In the genomic region with DNA sequence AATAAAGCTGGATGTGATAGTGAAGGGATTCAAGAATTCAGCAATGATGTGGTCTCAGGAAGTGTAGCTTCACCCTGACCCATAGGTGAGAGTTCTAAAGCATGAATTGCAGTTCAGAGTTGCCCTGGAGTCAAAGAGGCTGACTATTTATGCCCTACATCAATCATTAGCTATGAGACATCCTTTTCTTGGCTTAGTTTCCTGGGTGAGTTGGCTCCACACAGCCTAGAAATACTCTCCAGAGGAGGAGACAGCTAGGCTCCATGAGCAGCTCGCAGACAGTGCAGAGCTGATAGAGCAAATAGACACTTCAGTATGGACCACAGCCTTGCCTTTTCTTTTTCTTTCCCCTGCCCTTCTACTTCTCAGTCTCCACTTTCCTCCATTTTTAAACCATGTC, we compare ENCODE assay signal across 21 cellular contexts.
DNase-seq lines count a peak whose midpoint lies in the region; ATAC-seq, FAIRE-seq and TF ChIP-seq lines count a peak whose summit lies in the region.
"Had no signal": no experiment of that assay in that cellular context is flagged by ENCODE, and none has a peak within 500 bp of the region (broad histone marks: within the 10 kb centered on the region; RNA-seq: fewer than 3 reads in every experiment).

No MANE protein-coding gene starts in this region.

- no peaks in the 10 kb centered on the region for H3K4me1 Mint-ChIP-seq in MCF 10A (ENCODE audit: insufficient read depth, unreplicated experiment)

- POLR2A ChIA-PET in MCF 10A (lab: Yijun Ruan, JAX) (no interaction called here), H1 (lab: Charles Lee; ENCODE audit: partially characterized antibody) (no interaction called here)

- H3K18ac ChIP-seq in H1 (ENCODE audit: extremely low read depth, low read length) = no peak overlapping the region

- TF ChIP-seq RAD21 in H1 (IDR thresholded peaks at IDR 0.05 in 1 of 2, conservative IDR thresholded peaks at IDR 0.05 in 1 of 2; ENCODE audit: low read depth in 2 of 2, low read length in 2 of 2) = no peak

- H3K27ac ChIP-seq in breast epithelium (no peak overlapping the region), H1 (ENCODE audit: low read depth, low read length) (no peak overlapping the region), adrenal gland (no peak overlapping the region)
- H3K27ac ChIP-seq: 22Rv1, PC-9 had no signal

- no peaks in the 10 kb centered on the region for H3K27me3 Mint-ChIP-seq in MCF 10A (ENCODE audit: insufficient read depth, unreplicated experiment)

- peak overlapping the region; percentile 36; the same call in 1 of the 2 replicates for H2AFZ ChIP-seq in H1 (ENCODE audit: low read length)
- H2AFZ ChIP-seq: PC-9 had no signal

- BruUV-seq in MCF 10A (replicated peaks; lab: Mats Ljungman, UMichigan) = no TSS peak

- no peak overlapping the region for H2BK15ac ChIP-seq in H1 (ENCODE audit: low read length)

- H2BK20ac ChIP-seq in H1 (ENCODE audit: low read length) = no peak overlapping the region

- no peak for ATAC-seq in sciatic nerve
- ATAC-seq: HepG2, SK-N-SH treated with all-trans-retinoic acid at 6 μM for 48 hours had no signal

- H2BK12ac ChIP-seq in H1 (ENCODE audit: low read depth, low read length) = no peak overlapping the region

- TF ChIP-seq POLR2A in breast epithelium (IDR thresholded peaks at IDR 0.05) (no peak), H1 (IDR thresholded peaks at IDR 0.05; ENCODE audit: control extremely low read depth in 1 of 2, low read depth in 2 of 2, low read length in 2 of 2) (no peak), adrenal gland (IDR thresholded peaks at IDR 0.05) (no peak)

- no peak overlapping the region for H3K14ac ChIP-seq in H1 (ENCODE audit: insufficient read length)

- H3K79me1 ChIP-seq in H1 (ENCODE audit: low read depth, low read length) = no peaks in the 10 kb centered on the region

- no peak overlapping the region for H4K5ac ChIP-seq in H1 (ENCODE audit: insufficient read length, low read depth, low read length)

- no peak for FAIRE-seq in H1 (lab: Jason Lieb, UNC)
- FAIRE-seq: GM19239, HepG2 had no signal

- no peak overlapping the region for H3K56ac ChIP-seq in H1 (replicated peaks; ENCODE audit: insufficient read length, low read depth, low read length)

- no peaks in the 10 kb centered on the region for H4K20me1 ChIP-seq in H1 (replicated peaks in 1 of 2; ENCODE audit: control insufficient read depth in 1 of 2, insufficient read depth in 2 of 2, low read length in 2 of 2)

- H3K79me2 ChIP-seq in H1 (ENCODE audit: control insufficient read depth in 1 of 2, insufficient read depth in 2 of 2, low read length in 2 of 2) = no peaks in the 10 kb centered on the region

- H3K23ac ChIP-seq in H1 (ENCODE audit: insufficient read length) = no peak overlapping the region

- TF ChIP-seq CTCF in MCF 10A (IDR thresholded peaks at IDR 0.05; ENCODE audit: unreplicated experiment) = no peak
- no peak for TF ChIP-seq CTCF in breast epithelium (IDR thresholded peaks at IDR 0.05)
- TF ChIP-seq CTCF in H1 (IDR thresholded peaks at IDR 0.05; ENCODE audit: control extremely low read depth in 1 of 3, insufficient read depth in 1 of 3, low read depth in 1 of 3, low read length in 3 of 3) = no peak
- TF ChIP-seq CTCF in adrenal gland (IDR thresholded peaks at IDR 0.05) = no peak

- WGBS in H1 (ENCODE audit: extremely low coverage in 1 of 2, insufficient coverage in 1 of 2, insufficient read length in 1 of 2, insufficient replicate concordance in 2 of 2, low coverage in 1 of 2, low lambda C conversion rate in 2 of 2, missing lambda C conversion rate in 1 of 2), 2 experiments = 87% methylated on average over 1 of the region's 1 CpG; no CpG with 5 or more reads in 1 of the 2 experiments
- 58 to 86% (median 80%) methylated on average over 1 of the region's 1 CpG for WGBS in adrenal gland, 4 donors

- H3K9ac ChIP-seq in H1 (replicated peaks in 1 of 4; ENCODE audit: extremely low read depth in 1 of 4, low read depth in 3 of 4, low read length in 3 of 4) = no peak overlapping the region

- H3K23me2 ChIP-seq in H1 (ENCODE audit: low read depth, low read length) = no peaks in the 10 kb centered on the region

- H3K4me2 ChIP-seq in H1 (ENCODE audit: insufficient read depth in 1 of 2, low read depth in 2 of 2, low read length in 2 of 2) = no peak overlapping the region
- H3K4me2 ChIP-seq: PC-9 had no signal

- H3K4me1 ChIP-seq in breast epithelium = no peaks in the 10 kb centered on the region
- no peaks in the 10 kb centered on the region for H3K4me1 ChIP-seq in H1 (replicated peaks in 1 of 4; ENCODE audit: control insufficient read depth in 3 of 4, insufficient read depth in 4 of 4, low read length in 3 of 4)
- no peaks in the 10 kb centered on the region for H3K4me1 ChIP-seq in adrenal gland (replicated peaks in 1 of 2)

- no peak overlapping the region for H3K27ac Mint-ChIP-seq in MCF 10A (ENCODE audit: low read depth, unreplicated experiment)

- H3K9me3 ChIP-seq in breast epithelium = no peaks in the 10 kb centered on the region
- no peaks in the 10 kb centered on the region for H3K9me3 ChIP-seq in H1 (ENCODE audit: insufficient read depth in 2 of 2, low read depth in 1 of 2, low read length in 1 of 2)
- no peaks in the 10 kb centered on the region for H3K9me3 ChIP-seq in adrenal gland (replicated peaks in 1 of 3)
- H3K9me3 ChIP-seq: BE2C had no signal

- H3K4me3 ChIP-seq in breast epithelium (no peak overlapping the region), H1 (ENCODE audit: extremely low read depth in 1 of 4, insufficient read depth in 2 of 4, low read depth in 3 of 4, low read length in 4 of 4) (no peak overlapping the region), adrenal gland (no peak overlapping the region)
- H3K4me3 ChIP-seq: PC-9 had no signal

- H2BK120ac ChIP-seq in H1 (replicated peaks; ENCODE audit: low read depth, low read length) = no peak overlapping the region

- no peaks in the 10 kb centered on the region for H3K36me3 Mint-ChIP-seq in MCF 10A (ENCODE audit: insufficient read depth, unreplicated experiment)

- no peaks in the 10 kb centered on the region for H3K27me3 ChIP-seq in breast epithelium
- no peaks in the 10 kb centered on the region for H3K27me3 ChIP-seq in H1 (replicated peaks in 1 of 4; ENCODE audit: control insufficient read depth in 3 of 4, extremely low read depth in 1 of 4, insufficient read depth in 3 of 4, low read length in 3 of 4)
- H3K27me3 ChIP-seq in adrenal gland = no peaks in the 10 kb centered on the region
- H3K27me3 ChIP-seq: BE2C had no signal

- H3K4me3 Mint-ChIP-seq in MCF 10A (ENCODE audit: unreplicated experiment) = no peak overlapping the region

- H3K4ac ChIP-seq in H1 (replicated peaks; ENCODE audit: insufficient read length, low read depth, low read length) = no peak overlapping the region

- CTCF ChIA-PET in MCF 10A (lab: Yijun Ruan, JAX) (interaction anchor here (0.7 to 1.0 kb wide), 2 partner anchors 15 to 18 kb away, joined by 3 read pairs; no protein-coding TSS in a partner anchor), H1 (lab: Charles Lee; ENCODE audit: partially characterized antibody) (interaction anchor here (0.6 to 1.4 kb wide), 3 partner anchors 16 to 65 kb away, joined by 3 read pairs; no protein-coding TSS in a partner anchor)

- H3K9me3 Mint-ChIP-seq in MCF 10A (ENCODE audit: unreplicated experiment) = no peaks in the 10 kb centered on the region

- TF ChIP-seq EP300 in H1 (IDR thresholded peaks at IDR 0.05; ENCODE audit: borderline replicate concordance in 1 of 2, low read depth in 2 of 2, low read length in 2 of 2) = no peak

- no peaks in the 10 kb centered on the region for H3K36me3 ChIP-seq in breast epithelium
- H3K36me3 ChIP-seq in H1 (ENCODE audit: control insufficient read depth in 2 of 4, insufficient read depth in 4 of 4, low read length in 3 of 4) = no peaks in the 10 kb centered on the region
- H3K36me3 ChIP-seq in adrenal gland (replicated peaks in 1 of 2) = no peaks in the 10 kb centered on the region
- H3K36me3 ChIP-seq: BE2C had no signal

- H2AK5ac ChIP-seq in H1 (ENCODE audit: low read depth, low read length) = no peak overlapping the region

- peak; percentile 20 for DNase-seq in MCF 10A (ENCODE audit: unreplicated experiment)
- DNase-seq in breast epithelium (ENCODE audit: low spot score in 2 of 2) = no peak
- DNase-seq in NCI-H446 (lab: John Stamatoyannopoulos, UW) = peak; percentile 9 to 33
- DNase-seq in H1 (ENCODE audit: low read depth in 1 of 2, low spot score in 2 of 2) = no peak
- no peak for DNase-seq in adrenal gland
- no peak for DNase-seq in NCI-H2196 (lab: John Stamatoyannopoulos, UW; ENCODE audit: unreplicated experiment)
- DNase-seq in NCI-H1417 treated with DMSO at 0.1 percent for 48 hours (lab: John Stamatoyannopoulos, UW) = no peak
- DNase-seq in sciatic nerve (ENCODE audit: low spot score) = no peak
- DNase-seq: BE2C, EL, KG1, MV-4-11, NCI-H1105 treated with DMSO at 0.1 percent for 48 hours, NCI-H1694 treated with DMSO at 0.1 percent for 48 hours, NCI-H510A treated with DMSO at 0.1 percent for 48 hours, NCI-H748 treated with DMSO at 0.1 percent for 48 hours, PC-9 had no signal

- no peak overlapping the region for H4K8ac ChIP-seq in H1 (ENCODE audit: extremely low read depth, insufficient read depth, low read length)

- no peak overlapping the region for H4K91ac ChIP-seq in H1 (replicated peaks; ENCODE audit: insufficient read length, low read length)

- intact Hi-C loops in MCF 10A (cut with micrococcal nuclease) (no loop called here), breast epithelium (cut with DNase I; ENCODE audit: low total_unique reads) (no loop called here), adrenal gland (cut with DNase I) (no loop called here), sciatic nerve (cut with DNase I) (no loop called here)

- H2BK5ac ChIP-seq in H1 (ENCODE audit: low read depth, low read length) = no peak overlapping the region

TF ChIP-seq in H1, 55 proteins besides CTCF, POLR2A, EP300 and RAD21:
- TF ChIP-seq TCF12 (IDR thresholded peaks at IDR 0.05; ENCODE audit: low read depth, low read length) (no peak), SP2 (IDR thresholded peaks at IDR 0.05; ENCODE audit: low read length) (no peak), KDM4A (IDR thresholded peaks at IDR 0.05; ENCODE audit: low read depth, low read length, severe bottlenecking) (no peak), ASH2L (IDR thresholded peaks at IDR 0.05; ENCODE audit: low read length) (no peak), SUZ12 (IDR thresholded peaks at IDR 0.05; ENCODE audit: low read length) (no peak), YY1 (IDR thresholded peaks at IDR 0.05; ENCODE audit: low read depth, low read length) (no peak), BACH1 (IDR thresholded peaks at IDR 0.05; ENCODE audit: low read length) (no peak), KDM5A (IDR thresholded peaks at IDR 0.05; ENCODE audit: low read length) (no peak)

Comparison
In these comparisons a context has a peak if more than half of its experiments do, and no peak if none do; other contexts are left out.
1. DNase-seq: peak in MCF 10A (single experiment) and NCI-H446 (2 of 2); none in breast epithelium (0 of 2), H1 (0 of 2), adrenal gland (0 of 7), NCI-H2196 (single experiment), NCI-H1417 treated with DMSO at 0.1 percent for 48 hours (single experiment) and sciatic nerve (single experiment).